ENCODE assay signal across 22 cellular contexts in the genomic region with DNA sequence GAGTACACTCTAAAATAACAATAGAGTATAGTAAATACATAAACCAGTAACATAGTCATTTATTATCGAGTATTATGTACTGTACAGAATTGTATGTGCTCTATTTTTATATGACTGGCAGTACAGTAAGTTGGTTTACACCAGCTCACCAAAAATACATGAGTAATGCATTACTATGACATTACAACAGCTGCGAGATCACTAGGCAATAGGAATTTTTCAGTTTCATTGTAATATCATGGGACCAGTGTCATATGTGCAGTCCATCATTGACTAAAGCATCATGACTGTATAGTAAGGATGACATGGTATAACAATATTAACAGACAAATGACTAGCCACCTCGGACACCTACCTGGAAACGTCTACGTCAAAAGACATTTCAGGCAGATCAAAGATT.
"Had no signal": no experiment of that assay in that cellular context is flagged by ENCODE, and none has a peak within 500 bp of the region (broad histone marks: within the 10 kb centered on the region; RNA-seq: fewer than 3 reads in every experiment).

No MANE protein-coding gene starts in this region.

- H3K4me3 Mint-ChIP-seq: activated CD4-positive, alpha-beta memory T cell treated with anti-CD3 and anti-CD28 coated beads for 36 hours; activated CD4-positive, alpha-beta T cell treated with anti-CD3 and anti-CD28 coated beads, Interleukin-2, amount 10 ng/mL, durations not matched to agents 7 days and 5 days; activated naive CD4-positive, alpha-beta T cell treated with anti-CD3 and anti-CD28 coated beads for 36 hours; activated naive CD8-positive, alpha-beta T cell; activated T-helper 17 cell treated with anti-CD3 and anti-CD28 coated beads, Interleukin-2, amount 50 U/mL, for 72 hours; IgD-negative memory B cell had no signal

- ATAC-seq: activated T-helper 17 cell treated with anti-CD3 and anti-CD28 coated beads, Interleukin-2, amount 50 U/mL, for 72 hours; Right ventricle myocardium inferior had no signal

- H3K27me3 Mint-ChIP-seq: activated CD4-positive, alpha-beta memory T cell treated with anti-CD3 and anti-CD28 coated beads for 36 hours; activated T-helper 17 cell treated with anti-CD3 and anti-CD28 coated beads, Interleukin-2, amount 50 U/mL, for 72 hours had no signal

- H3K9me3 Mint-ChIP-seq: activated CD4-positive, alpha-beta memory T cell treated with anti-CD3 and anti-CD28 coated beads for 36 hours; activated CD4-positive, alpha-beta T cell treated with anti-CD3 and anti-CD28 coated beads, Interleukin-2, amount 10 ng/mL, durations not matched to agents 7 days and 5 days; activated naive CD4-positive, alpha-beta T cell treated with anti-CD3 and anti-CD28 coated beads for 36 hours; activated T-helper 17 cell treated with anti-CD3 and anti-CD28 coated beads, Interleukin-2, amount 50 U/mL, for 72 hours; IgD-negative memory B cell had no signal

- H3K27ac Mint-ChIP-seq: activated CD4-positive, alpha-beta memory T cell treated with anti-CD3 and anti-CD28 coated beads for 36 hours; activated CD4-positive, alpha-beta T cell treated with anti-CD3 and anti-CD28 coated beads, Interleukin-2, amount 10 ng/mL, durations not matched to agents 7 days and 5 days; activated naive CD4-positive, alpha-beta T cell treated with anti-CD3 and anti-CD28 coated beads for 36 hours; activated naive CD8-positive, alpha-beta T cell; activated T-helper 17 cell treated with anti-CD3 and anti-CD28 coated beads, Interleukin-2, amount 50 U/mL, for 72 hours; IgD-negative memory B cell had no signal

- H3K36me3 Mint-ChIP-seq: activated CD4-positive, alpha-beta memory T cell treated with anti-CD3 and anti-CD28 coated beads for 36 hours; activated naive CD8-positive, alpha-beta T cell; IgD-negative memory B cell had no signal

- H3K4me3 ChIP-seq: SK-N-MC had no signal

- H3K4me1 Mint-ChIP-seq: activated CD4-positive, alpha-beta T cell treated with anti-CD3 and anti-CD28 coated beads, Interleukin-2, amount 10 ng/mL, durations not matched to agents 7 days and 5 days; IgD-negative memory B cell had no signal

- DNase-seq: activated CD4-positive, alpha-beta memory T cell treated with anti-CD3 and anti-CD28 coated beads for 36 hours; activated CD4-positive, alpha-beta T cell treated with anti-CD3 and anti-CD28 coated beads, Interleukin-2, amount 10 ng/mL, durations not matched to agents 7 days and 5 days; activated CD4-positive, CD25-positive, alpha-beta regulatory T cell; activated gamma-delta T cell; activated naive CD4-positive, alpha-beta T cell treated with anti-CD3 and anti-CD28 coated beads for 36 hours; activated T-cell treated with anti-CD3 and anti-CD28 coated beads for 4 hours; activated T-cell treated with anti-CD3 and anti-CD28 coated beads, Interleukin-2, amount 50 U/mL, for 48 hours; caudate nucleus; MM.1S; NCI-H146; NCI-H1930; NCI-H2171; NCI-H2227 treated with DMSO at 0.1 percent for 48 hours; NCI-H526; NCI-H82; RPMI8226; T-helper 1 cell had no signal
